Comparison of ENCODE assay signal across 2 cellular contexts in the genomic region with DNA sequence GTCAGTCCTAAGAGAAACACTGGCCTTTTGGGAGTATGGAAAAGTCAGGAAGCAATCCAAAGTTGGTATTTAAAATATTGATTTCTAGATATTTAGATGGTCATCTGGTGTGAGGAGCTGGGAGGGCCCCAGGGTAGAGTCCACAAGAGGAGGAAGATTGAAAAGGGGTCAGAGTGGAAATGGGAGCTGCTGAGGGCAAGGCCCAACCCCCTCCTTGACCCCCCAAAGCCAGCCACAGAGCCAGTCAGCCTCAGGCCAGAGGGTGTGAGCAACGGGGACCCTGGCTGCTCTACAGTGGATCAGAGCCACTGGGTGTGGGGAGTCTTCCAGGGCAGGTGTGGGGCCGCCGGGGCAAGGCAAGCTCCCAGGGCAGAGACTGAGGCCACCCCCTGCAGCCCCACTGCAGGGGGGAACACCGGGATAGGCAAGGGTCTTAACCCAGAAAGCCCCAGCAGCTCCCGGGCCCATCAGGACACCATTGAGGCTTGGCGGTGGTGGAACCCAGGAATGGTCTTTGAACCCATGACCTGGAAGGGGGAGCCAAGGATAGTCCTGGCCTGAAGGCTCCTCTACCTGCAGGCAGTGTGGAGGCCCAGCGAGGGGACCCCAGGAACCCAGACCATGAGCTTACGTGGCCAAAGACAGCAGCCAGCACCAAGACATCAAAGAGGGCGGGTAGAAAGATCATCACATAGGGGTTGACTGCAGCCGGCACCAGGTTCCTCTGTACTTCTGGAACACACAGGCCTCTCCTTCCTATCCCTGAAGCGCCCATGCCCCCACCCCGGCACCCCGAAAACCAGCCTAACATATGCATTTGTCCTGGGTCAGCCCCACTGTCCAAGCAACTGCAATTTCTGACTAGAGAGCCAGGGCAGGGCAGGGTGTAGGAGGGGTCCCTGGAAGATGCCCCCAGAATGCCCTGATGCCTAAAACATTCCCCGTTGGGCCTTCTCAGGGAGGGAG. TPM values are rescaled to one million over a fixed set of nuclear protein-coding genes. Genes with fewer than 3 reads are reported as not detected.
"Had no signal": no experiment of that assay in that cellular context is flagged by ENCODE, and none has a peak within 500 bp of the region (broad histone marks: within the 10 kb centered on the region; RNA-seq: fewer than 3 reads in every experiment).

No MANE protein-coding gene starts in this region.

RNA-seq across cellular contexts. Expression of a gene that starts 51.3 kb away (rescaled TPM):
- total RNA-seq: OCI-LY7 had no signal
- polyA plus RNA-seq: IgD-negative memory B cell had no signal
